ENCODE assay signal across 1 cellular context in genomic region chr12:113466770-113467153, GRCh38.
TF ChIP-seq lines count a peak whose summit lies in the region.

No MANE protein-coding gene starts in this region.

TF ChIP-seq in K562, 482 proteins besides CTCF, POLR2A, EP300 and RAD21:
- TF ChIP-seq RREB1 (CRISPR knock-in tag; IDR thresholded peaks at IDR 0.05) (no peak), HDAC1 (IDR thresholded peaks at IDR 0.05) (0 out of 4 replicates have a peak, but pooled peaks of 1 of the 2 experiments have one; percentile 22)
